Comparison of ENCODE assay signal across 1 cellular context in genomic region chr13:51803422-51804294, GRCh38.
TF ChIP-seq lines count a peak whose summit lies in the region.

TSS of gene DHRS12 (minus strand) at chr13:51804163. CDS start at chr13:51799659, 4,504 bp downstream.

TF ChIP-seq in HepG2, 621 proteins besides CTCF, POLR2A, EP300 and RAD21 (continued from another document and continues in another):
- 0 out of 2 replicates have a peak, but pooled peaks have one; percentile 18 for TF ChIP-seq PLSCR1 (CRISPR knock-in tag; IDR thresholded peaks at IDR 0.05; ENCODE audit: borderline replicate concordance)
- TF ChIP-seq ZMAT3 (CRISPR knock-in tag; conservative IDR thresholded peaks at IDR 0.05): peak; percentile 71
- no peak for TF ChIP-seq ATF1 (CRISPR knock-in tag; IDR thresholded peaks at IDR 0.05)
- TF ChIP-seq, protein P1, sequence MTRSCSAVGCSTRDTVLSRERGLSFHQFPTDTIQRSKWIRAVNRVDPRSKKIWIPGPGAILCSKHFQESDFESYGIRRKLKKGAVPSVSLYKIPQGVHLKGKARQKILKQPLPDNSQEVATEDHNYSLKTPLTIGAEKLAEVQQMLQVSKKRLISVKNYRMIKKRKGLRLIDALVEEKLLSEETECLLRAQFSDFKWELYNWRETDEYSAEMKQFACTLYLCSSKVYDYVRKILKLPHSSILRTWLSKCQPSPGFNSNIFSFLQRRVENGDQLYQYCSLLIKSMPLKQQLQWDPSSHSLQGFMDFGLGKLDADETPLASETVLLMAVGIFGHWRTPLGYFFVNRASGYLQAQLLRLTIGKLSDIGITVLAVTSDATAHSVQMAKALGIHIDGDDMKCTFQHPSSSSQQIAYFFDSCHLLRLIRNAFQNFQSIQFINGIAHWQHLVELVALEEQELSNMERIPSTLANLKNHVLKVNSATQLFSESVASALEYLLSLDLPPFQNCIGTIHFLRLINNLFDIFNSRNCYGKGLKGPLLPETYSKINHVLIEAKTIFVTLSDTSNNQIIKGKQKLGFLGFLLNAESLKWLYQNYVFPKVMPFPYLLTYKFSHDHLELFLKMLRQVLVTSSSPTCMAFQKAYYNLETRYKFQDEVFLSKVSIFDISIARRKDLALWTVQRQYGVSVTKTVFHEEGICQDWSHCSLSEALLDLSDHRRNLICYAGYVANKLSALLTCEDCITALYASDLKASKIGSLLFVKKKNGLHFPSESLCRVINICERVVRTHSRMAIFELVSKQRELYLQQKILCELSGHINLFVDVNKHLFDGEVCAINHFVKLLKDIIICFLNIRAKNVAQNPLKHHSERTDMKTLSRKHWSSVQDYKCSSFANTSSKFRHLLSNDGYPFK (CRISPR knock-in tag; IDR thresholded peaks at IDR 0.05; ENCODE audit: borderline replicate concordance): peak; percentile 28; the same call in 1 of the 2 replicates
- no peak; the same call in 1 of the 2 replicates for TF ChIP-seq HMGXB3 (CRISPR knock-in tag; IDR thresholded peaks at IDR 0.05; ENCODE audit: borderline replicate concordance)
- TF ChIP-seq GTF2F1 (IDR thresholded peaks at IDR 0.05; ENCODE audit: low read length): no peak
- no peak for TF ChIP-seq MTA3 (CRISPR knock-in tag; IDR thresholded peaks at IDR 0.05)
- no peak for TF ChIP-seq GLMP (CRISPR knock-in tag; IDR thresholded peaks at IDR 0.05; ENCODE audit: borderline replicate concordance)
- TF ChIP-seq ZNF24 (IDR thresholded peaks at IDR 0.05): no peak
- TF ChIP-seq ZNF256 (CRISPR knock-in tag; conservative IDR thresholded peaks at IDR 0.05): no peak
- TF ChIP-seq NR2F2 (IDR thresholded peaks at IDR 0.05; ENCODE audit: borderline replicate concordance, low read depth): no peak
- peak; percentile 30; the same call in 1 of the 2 replicates for TF ChIP-seq ELF3 (CRISPR knock-in tag; IDR thresholded peaks at IDR 0.05)
- TF ChIP-seq RNF219 (CRISPR knock-in tag; IDR thresholded peaks at IDR 0.05): no peak; the same call in 1 of the 2 replicates
- TF ChIP-seq, protein P2, sequence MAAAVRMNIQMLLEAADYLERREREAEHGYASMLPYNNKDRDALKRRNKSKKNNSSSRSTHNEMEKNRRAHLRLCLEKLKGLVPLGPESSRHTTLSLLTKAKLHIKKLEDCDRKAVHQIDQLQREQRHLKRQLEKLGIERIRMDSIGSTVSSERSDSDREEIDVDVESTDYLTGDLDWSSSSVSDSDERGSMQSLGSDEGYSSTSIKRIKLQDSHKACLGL (CRISPR knock-in tag; IDR thresholded peaks at IDR 0.05): peak; percentile 40; the same call in 1 of the 2 replicates
- TF ChIP-seq REPIN1 (CRISPR knock-in tag; IDR thresholded peaks at IDR 0.05; ENCODE audit: borderline replicate concordance, low read depth): no peak; the same call in 1 of the 2 replicates
- TF ChIP-seq MIER3 (CRISPR knock-in tag; IDR thresholded peaks at IDR 0.05; ENCODE audit: borderline replicate concordance): no peak
- peak; percentile 27; the same call in 1 of the 2 replicates for TF ChIP-seq ZNF749 (CRISPR knock-in tag; IDR thresholded peaks at IDR 0.05; ENCODE audit: borderline replicate concordance)
- no peak; the same call in 1 of the 2 replicates for TF ChIP-seq ZSCAN25 (CRISPR knock-in tag; IDR thresholded peaks at IDR 0.05)
- no peak for TF ChIP-seq ZFP36 (IDR thresholded peaks at IDR 0.05; ENCODE audit: borderline replicate concordance, low read depth, low read length, partially characterized antibody)
- TF ChIP-seq ZFP62 (CRISPR knock-in tag; IDR thresholded peaks at IDR 0.05): no peak
- TF ChIP-seq, protein P3, sequence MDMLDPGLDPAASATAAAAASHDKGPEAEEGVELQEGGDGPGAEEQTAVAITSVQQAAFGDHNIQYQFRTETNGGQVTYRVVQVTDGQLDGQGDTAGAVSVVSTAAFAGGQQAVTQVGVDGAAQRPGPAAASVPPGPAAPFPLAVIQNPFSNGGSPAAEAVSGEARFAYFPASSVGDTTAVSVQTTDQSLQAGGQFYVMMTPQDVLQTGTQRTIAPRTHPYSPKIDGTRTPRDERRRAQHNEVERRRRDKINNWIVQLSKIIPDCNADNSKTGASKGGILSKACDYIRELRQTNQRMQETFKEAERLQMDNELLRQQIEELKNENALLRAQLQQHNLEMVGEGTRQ (IDR thresholded peaks at IDR 0.05; ENCODE audit: low read depth, low read length): no peak
- TF ChIP-seq, protein P3 (CRISPR knock-in tag; IDR thresholded peaks at IDR 0.05; ENCODE audit: borderline replicate concordance): 0 out of 2 replicates have a peak, but pooled peaks have one; percentile 12
- TF ChIP-seq NFIC (IDR thresholded peaks at IDR 0.05; ENCODE audit: low read length): no peak
- no peak; the same call in none of the 2 replicates for TF ChIP-seq FOXA3 (CRISPR knock-in tag; IDR thresholded peaks at IDR 0.05)
- no peak for TF ChIP-seq ZNF619 (CRISPR knock-in tag; IDR thresholded peaks at IDR 0.05)
- no peak for TF ChIP-seq ZBTB3 (CRISPR knock-in tag; IDR thresholded peaks at IDR 0.05; ENCODE audit: borderline replicate concordance, low read depth)
- TF ChIP-seq, protein P4, sequence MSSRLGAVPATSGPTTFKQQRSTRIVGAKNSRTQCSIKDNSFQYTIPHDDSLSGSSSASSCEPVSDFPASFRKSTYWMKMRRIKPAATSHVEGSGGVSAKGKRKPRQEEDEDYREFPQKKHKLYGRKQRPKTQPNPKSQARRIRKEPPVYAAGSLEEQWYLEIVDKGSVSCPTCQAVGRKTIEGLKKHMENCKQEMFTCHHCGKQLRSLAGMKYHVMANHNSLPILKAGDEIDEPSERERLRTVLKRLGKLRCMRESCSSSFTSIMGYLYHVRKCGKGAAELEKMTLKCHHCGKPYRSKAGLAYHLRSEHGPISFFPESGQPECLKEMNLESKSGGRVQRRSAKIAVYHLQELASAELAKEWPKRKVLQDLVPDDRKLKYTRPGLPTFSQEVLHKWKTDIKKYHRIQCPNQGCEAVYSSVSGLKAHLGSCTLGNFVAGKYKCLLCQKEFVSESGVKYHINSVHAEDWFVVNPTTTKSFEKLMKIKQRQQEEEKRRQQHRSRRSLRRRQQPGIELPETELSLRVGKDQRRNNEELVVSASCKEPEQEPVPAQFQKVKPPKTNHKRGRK (CRISPR knock-in tag; IDR thresholded peaks at IDR 0.05): no peak
- TF ChIP-seq CSRNP2 (CRISPR knock-in tag; conservative IDR thresholded peaks at IDR 0.05; ENCODE audit: low read depth): no peak
- peak; percentile 74; the same call in 1 of the 2 replicates for TF ChIP-seq ZNF598 (CRISPR knock-in tag; IDR thresholded peaks at IDR 0.05; ENCODE audit: borderline replicate concordance)
- TF ChIP-seq SETDB1 (CRISPR knock-in tag; IDR thresholded peaks at IDR 0.05; ENCODE audit: borderline replicate concordance): no peak
- TF ChIP-seq, protein P5, sequence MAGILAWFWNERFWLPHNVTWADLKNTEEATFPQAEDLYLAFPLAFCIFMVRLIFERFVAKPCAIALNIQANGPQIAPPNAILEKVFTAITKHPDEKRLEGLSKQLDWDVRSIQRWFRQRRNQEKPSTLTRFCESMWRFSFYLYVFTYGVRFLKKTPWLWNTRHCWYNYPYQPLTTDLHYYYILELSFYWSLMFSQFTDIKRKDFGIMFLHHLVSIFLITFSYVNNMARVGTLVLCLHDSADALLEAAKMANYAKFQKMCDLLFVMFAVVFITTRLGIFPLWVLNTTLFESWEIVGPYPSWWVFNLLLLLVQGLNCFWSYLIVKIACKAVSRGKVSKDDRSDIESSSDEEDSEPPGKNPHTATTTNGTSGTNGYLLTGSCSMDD (CRISPR knock-in tag; IDR thresholded peaks at IDR 0.05): no peak
- peak; percentile 75 for TF ChIP-seq ZNF883 (CRISPR knock-in tag; IDR thresholded peaks at IDR 0.05; ENCODE audit: not compliant biosample characterization)
- no peak for TF ChIP-seq ZNF329 (CRISPR knock-in tag; IDR thresholded peaks at IDR 0.05; ENCODE audit: low read depth)
- TF ChIP-seq MLX (CRISPR knock-in tag; IDR thresholded peaks at IDR 0.05): peak; percentile 26; the same call in 1 of the 2 replicates
- TF ChIP-seq SPEN (CRISPR knock-in tag; IDR thresholded peaks at IDR 0.05; ENCODE audit: low read depth): peak; percentile 18
- no peak for TF ChIP-seq ISL2 (CRISPR knock-in tag; IDR thresholded peaks at IDR 0.05)
- peak; percentile 76 for TF ChIP-seq ZNF878 (CRISPR knock-in tag; IDR thresholded peaks at IDR 0.05)
- TF ChIP-seq ZKSCAN8 (CRISPR knock-in tag; IDR thresholded peaks at IDR 0.05; ENCODE audit: borderline replicate concordance): no peak
- no peak; the same call in 1 of the 2 replicates for TF ChIP-seq ZNF776 (CRISPR knock-in tag; IDR thresholded peaks at IDR 0.05)
- peak; percentile 24; the same call in 1 of the 2 replicates for TF ChIP-seq PAF1 (CRISPR knock-in tag; IDR thresholded peaks at IDR 0.05)
- peak; percentile 17 for TF ChIP-seq CBX1 (IDR thresholded peaks at IDR 0.05; ENCODE audit: low read depth)
